Comparison of ENCODE assay signal across 20 cellular contexts in the genomic region with DNA sequence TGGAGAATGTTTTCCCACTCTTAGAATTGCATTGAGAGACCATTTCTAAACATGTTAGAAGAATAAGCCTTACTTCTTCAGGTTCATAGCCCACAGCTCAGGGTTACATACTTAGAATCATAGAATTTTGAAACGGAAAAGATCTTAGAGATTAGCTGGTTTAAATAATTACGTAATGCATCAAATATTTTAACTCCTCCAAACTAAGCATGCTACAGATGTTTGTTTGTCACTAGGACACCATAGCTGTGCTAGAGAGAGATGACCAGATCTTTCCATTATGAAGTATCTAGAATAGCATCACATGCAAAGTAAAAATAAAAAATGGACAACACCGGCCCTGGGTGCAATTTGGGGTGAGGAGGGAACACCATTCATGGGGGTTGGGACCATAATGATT.
"Had no signal": no experiment of that assay in that cellular context is flagged by ENCODE, and none has a peak within 500 bp of the region (broad histone marks: within the 10 kb centered on the region; RNA-seq: fewer than 3 reads in every experiment).

No MANE protein-coding gene starts in this region.

- H3K4me1 Mint-ChIP-seq: memory B cell had no signal

- DNase-seq: activated CD4-positive, alpha-beta T cell treated with anti-CD3 and anti-CD28 coated beads for 48 hours; activated CD8-positive, alpha-beta T cell treated with anti-CD3 and anti-CD28 coated beads for 36 hours; activated effector memory CD4-positive, alpha-beta T cell treated with Interleukin-2 at 50 U/mL for 16 hours; activated T-cell treated with anti-CD3 and anti-CD28 coated beads, Interleukin-2, amount 50 U/mL, for 4 hours; central memory CD4-positive, alpha-beta T cell; cortex of kidney; effector CD8-positive, alpha-beta T cell; left lung; spleen; stomach; SW 1271; testis had no signal

- H3K4me3 Mint-ChIP-seq: activated CD8-positive, alpha-beta T cell treated with anti-CD3 and anti-CD28 coated beads for 36 hours; activated T-cell treated with anti-CD3 and anti-CD28 coated beads, Interleukin-2, amount 50 U/mL, for 4 hours; brain; memory B cell; natural killer cell treated with Interleukin-12 subunit alpha and Interleukin-12 subunit beta and Interleukin-15 and Interleukin-18, amount 100 ng/mL, for 72 hours; WTC11 had no signal

- H3K27me3 Mint-ChIP-seq: activated CD8-positive, alpha-beta T cell treated with anti-CD3 and anti-CD28 coated beads for 36 hours; brain; memory B cell; natural killer cell treated with Interleukin-12 subunit alpha and Interleukin-12 subunit beta and Interleukin-15 and Interleukin-18, amount 100 ng/mL, for 72 hours had no signal

- H3K27ac Mint-ChIP-seq: activated CD8-positive, alpha-beta T cell treated with anti-CD3 and anti-CD28 coated beads for 36 hours; activated naive CD4-positive, alpha-beta T cell treated with anti-CD3 and anti-CD28 coated beads, Interleukin-2, amount 50 U/mL, for 72 hours; WTC11 had no signal

- H3K36me3 ChIP-seq: left lung, prostate gland had no signal

- H3K27ac ChIP-seq: epithelial cell of prostate, left lung, prostate gland, spleen, stomach, testis had no signal

- H3K4me3 ChIP-seq: left lung, prostate gland, spleen, stomach, testis had no signal

- ATAC-seq: activated CD8-positive, alpha-beta T cell treated with anti-CD3 and anti-CD28 coated beads for 36 hours; activated naive CD4-positive, alpha-beta T cell treated with anti-CD3 and anti-CD28 coated beads, Interleukin-2, amount 50 U/mL, for 72 hours; activated T-cell treated with anti-CD3 and anti-CD28 coated beads, Interleukin-2, amount 50 U/mL, for 4 hours; left lung; natural killer cell treated with Interleukin-12 subunit alpha and Interleukin-12 subunit beta and Interleukin-15 and Interleukin-18, amount 100 ng/mL, for 72 hours; sciatic nerve had no signal

- H3K36me3 Mint-ChIP-seq: activated naive CD4-positive, alpha-beta T cell treated with anti-CD3 and anti-CD28 coated beads, Interleukin-2, amount 50 U/mL, for 72 hours; natural killer cell treated with Interleukin-12 subunit alpha and Interleukin-12 subunit beta and Interleukin-15 and Interleukin-18, amount 100 ng/mL, for 72 hours; WTC11 had no signal

- H3K9me3 ChIP-seq: left lung, prostate gland, spleen, stomach, testis had no signal

- H3K9me3 Mint-ChIP-seq: activated CD8-positive, alpha-beta T cell treated with anti-CD3 and anti-CD28 coated beads for 36 hours; activated naive CD4-positive, alpha-beta T cell treated with anti-CD3 and anti-CD28 coated beads, Interleukin-2, amount 50 U/mL, for 72 hours; activated T-cell treated with anti-CD3 and anti-CD28 coated beads, Interleukin-2, amount 50 U/mL, for 4 hours; brain; memory B cell; natural killer cell treated with Interleukin-12 subunit alpha and Interleukin-12 subunit beta and Interleukin-15 and Interleukin-18, amount 100 ng/mL, for 72 hours; WTC11 had no signal

- H3K27me3 ChIP-seq: left lung, spleen, stomach, testis had no signal

- H3K4me1 ChIP-seq: left lung, prostate gland, spleen, testis had no signal
